ENCODE assay signal across 16 cellular contexts in the genomic region with DNA sequence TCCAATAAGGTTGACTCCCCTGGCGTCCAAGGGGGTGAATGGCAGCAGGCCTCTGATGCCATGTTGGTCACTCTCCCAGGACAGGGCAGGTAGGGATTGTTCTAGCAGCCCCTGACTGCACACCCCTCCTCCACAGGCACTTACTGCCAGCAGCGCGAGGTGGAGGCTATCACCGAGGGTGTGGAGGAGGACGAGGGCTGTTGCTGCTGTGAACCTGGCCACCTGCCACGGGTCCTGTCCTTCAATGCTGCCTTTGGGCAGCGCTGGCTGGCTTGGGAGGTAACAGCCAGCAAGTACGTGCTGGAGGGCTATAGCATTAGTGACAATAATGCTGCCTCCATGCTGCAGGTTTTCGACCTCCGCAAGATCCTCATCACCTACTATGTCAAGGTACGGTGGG. TPM values are rescaled to one million over a fixed set of nuclear protein-coding genes. Genes with fewer than 3 reads are reported as not detected.
DNase-seq lines count a peak whose midpoint lies in the region; ATAC-seq, FAIRE-seq and TF ChIP-seq lines count a peak whose summit lies in the region.
"Had no signal": no experiment of that assay in that cellular context is flagged by ENCODE, and none has a peak within 500 bp of the region (broad histone marks: within the 10 kb centered on the region; RNA-seq: fewer than 3 reads in every experiment).

No MANE protein-coding gene starts in this region.

- no peaks in the 10 kb centered on the region for H3K79me2 ChIP-seq in GM12878 (ENCODE audit: control insufficient read depth, insufficient read depth, low read length)

- H3K9me3 ChIP-seq in right atrium auricular region (no peaks in the 10 kb centered on the region), GM12878 (replicated peaks; ENCODE audit: control insufficient read depth, insufficient read depth, low read length) (no peaks in the 10 kb centered on the region), left ventricle myocardium inferior (replicated peaks) (no peaks in the 10 kb centered on the region)
- H3K9me3 ChIP-seq: Caco-2 had no signal

- in situ Hi-C loops in GM12878 (cut with MboI) = no loop called here

- 0 out of 2 replicates have a peak, but pooled peaks have one; percentile 42 for TF ChIP-seq POLR2A in GM12878 (IDR thresholded peaks at IDR 0.05; ENCODE audit: low read depth, low read length)

- TF ChIP-seq CTCF in right atrium auricular region (IDR thresholded peaks at IDR 0.05) (no peak), GM12878 (IDR thresholded peaks at IDR 0.05 in 2 of 3, conservative IDR thresholded peaks at IDR 0.05 in 1 of 3; ENCODE audit: control insufficient read depth in 2 of 3, extremely low read depth in 1 of 3, insufficient read depth in 1 of 3, low read depth in 3 of 3, low read length in 3 of 3) (no peak), left ventricle myocardium inferior (IDR thresholded peaks at IDR 0.05; ENCODE audit: borderline replicate concordance) (no peak)

- H3K4me2 ChIP-seq in GM12878 (ENCODE audit: control insufficient read depth, insufficient read depth) = no peak overlapping the region

- H3K27me3 ChIP-seq in right atrium auricular region (no peaks in the 10 kb centered on the region), GM12878 (replicated peaks in 1 of 2; ENCODE audit: control insufficient read depth in 2 of 2, insufficient read depth in 2 of 2, low read length in 1 of 2) (no peaks in the 10 kb centered on the region), left ventricle myocardium inferior (ENCODE audit: low read depth) (no peaks in the 10 kb centered on the region)

- FAIRE-seq in GM12878 (lab: Jason Lieb, UNC) (no peak), GM19239 (lab: Jason Lieb, UNC) (no peak)
- FAIRE-seq: H54 had no signal

- intact Hi-C loops in Right ventricle myocardium inferior (cut with DNase I) (no loop called here), GM12878 (cut with micrococcal nuclease; ENCODE audit: unreplicated experiment) (no loop called here), left ventricle myocardium inferior (cut with micrococcal nuclease) (no loop called here)

- SMC1A ChIA-PET in GM12878 (lab: Charles Lee; ENCODE audit: uncharacterized antibody, unreplicated experiment) = no interaction called here

- peaks cover 0 to 9% of the 10 kb centered on the region in 2 donors for H3K4me1 ChIP-seq in right atrium auricular region
- no peaks in the 10 kb centered on the region for H3K4me1 ChIP-seq in GM12878 (ENCODE audit: control insufficient read depth, insufficient read depth, low read length)
- peaks cover 24% of the 10 kb centered on the region for H3K4me1 ChIP-seq in left ventricle myocardium inferior
- H3K4me1 ChIP-seq: Caco-2 had no signal

- no peaks in the 10 kb centered on the region for H3K9me3 Mint-ChIP-seq in activated naive CD4-positive, alpha-beta T cell treated with anti-CD3 and anti-CD28 coated beads, Interleukin-2, amount 50 U/mL, for 72 hours
- H3K9me3 Mint-ChIP-seq: CD14-positive monocyte; CD8-positive, alpha-beta memory T cell had no signal

- H3K36me3 ChIP-seq in right atrium auricular region (peaks cover 93% of the 10 kb centered on the region), GM12878 (ENCODE audit: control insufficient read depth in 2 of 2, insufficient read depth in 2 of 2, low read length in 1 of 2) (peaks cover 33 to 45% of the 10 kb centered on the region in 2 experiments), left ventricle myocardium inferior (peaks cover 95% of the 10 kb centered on the region)

- H3K4me3 ChIP-seq in right atrium auricular region (no peak overlapping the region), GM12878 (no peak overlapping the region), left ventricle myocardium inferior (no peak overlapping the region)
- H3K4me3 ChIP-seq: GM23248 had no signal

- no peak overlapping the region for H3K9ac ChIP-seq in GM12878 (ENCODE audit: control insufficient read depth, insufficient read depth, low read length)
- H3K9ac ChIP-seq: GM23248 had no signal

- POLR2A ChIA-PET in GM12878 (lab: Charles Lee) = no interaction called here

- 91% methylated on average over 10 of the region's 11 CpGs for WGBS in GM12878 (ENCODE audit: insufficient coverage, insufficient replicate concordance, low lambda C conversion rate, missing lambda C conversion rate)

- ATAC-seq in Right ventricle myocardium inferior (peak; percentile 30), GM12878 (no peak)
- no peak for ATAC-seq in activated naive CD4-positive, alpha-beta T cell treated with anti-CD3 and anti-CD28 coated beads, Interleukin-2, amount 50 U/mL, for 72 hours
- ATAC-seq: HCT116 had no signal

- BruUV-seq in GM12878 (replicated peaks; lab: Mats Ljungman, UMichigan) = no TSS peak

- RAD21 ChIA-PET in GM12878 (lab: Charles Lee; ENCODE audit: unreplicated experiment) = no interaction called here

- H4K20me1 ChIP-seq in GM12878 (ENCODE audit: control insufficient read depth, insufficient read depth) = no peaks in the 10 kb centered on the region

- no peak for TF ChIP-seq EP300 in GM12878 (IDR thresholded peaks at IDR 0.05; ENCODE audit: borderline replicate concordance in 1 of 2, control insufficient read depth in 1 of 2, low read depth in 2 of 2, low read length in 2 of 2)

- CTCF ChIA-PET in GM12878 (lab: Yijun Ruan, JAX) = no interaction called here

- no peak overlapping the region for H3K27ac Mint-ChIP-seq in activated naive CD4-positive, alpha-beta T cell treated with anti-CD3 and anti-CD28 coated beads, Interleukin-2, amount 50 U/mL, for 72 hours
- H3K27ac Mint-ChIP-seq: CD14-positive monocyte had no signal

- H3K27ac ChIP-seq in right atrium auricular region (no peak overlapping the region), GM12878 (ENCODE audit: control insufficient read depth, insufficient read depth) (no peak overlapping the region), left ventricle myocardium inferior (replicated peaks) (peak overlapping the region; percentile 1)
- H3K27ac ChIP-seq: 22Rv1, GM23248 had no signal

- peaks cover 0 to 6% of the 10 kb centered on the region in 2 donors for H3K36me3 Mint-ChIP-seq in activated naive CD4-positive, alpha-beta T cell treated with anti-CD3 and anti-CD28 coated beads, Interleukin-2, amount 50 U/mL, for 72 hours

- DNase-seq in Right ventricle myocardium inferior (ENCODE audit: missing footprints) (no peak), right atrium auricular region (ENCODE audit: low spot score) (no peak), GM12878 (ENCODE audit: low read depth, low spot score) (no peak), left ventricle myocardium inferior (peak; percentile 68), GM19239 (ENCODE audit: insufficient read length, low spot score) (no peak)
- no peak for DNase-seq in activated naive CD4-positive, alpha-beta T cell treated with anti-CD3 and anti-CD28 coated beads, Interleukin-2, amount 50 U/mL, for 72 hours (ENCODE audit: low spot score in 2 of 2)
- DNase-seq in activated T-cell treated with anti-CD3 and anti-CD28 coated beads, Interleukin-2, amount 50 U/mL, for 1 hour = no peak
- DNase-seq: Caco-2; CD8-positive, alpha-beta memory T cell; DND-41; GDM1; GM23248 had no signal

- no peak for TF ChIP-seq RAD21 in GM12878 (IDR thresholded peaks at IDR 0.05; ENCODE audit: insufficient read depth, low read depth, low read length)

- no peak overlapping the region for H2AFZ ChIP-seq in GM12878 (ENCODE audit: control insufficient read depth, low read depth, low read length)
- H2AFZ ChIP-seq: GM23248 had no signal

RNA-seq across cellular contexts. Expression of a gene that starts 7.7 kb away (rescaled TPM):
- total RNA-seq in Right ventricle myocardium inferior (28.2 TPM), right atrium auricular region (10 to 100 TPM; 14.5 to 29.6 TPM), GM12878 (2014; rRNA removed) (51.7 and 61.2 TPM in 2 replicates), GM12878 (2014; rRNA removed; fragmentation: Illumina TruSeq; extraction: Trizol) (26.9 and 34.2 TPM in 2 replicates), GM12878 (2021) (132 and 139 TPM in 2 replicates), left ventricle myocardium inferior (21.0 TPM)
- 136 and 145 TPM in 2 replicates for total RNA-seq in GM12878 (2013; cell fraction: nucleolus; rRNA removed)
- 14.6 TPM for polyA plus RNA-seq in GM12878 (2011; ENCODE audit: low read depth)
- polyA plus RNA-seq in GM12878 (2011; rRNA removed) (24.0 and 64.1 TPM in 2 replicates), GM12878 (2014; fragmentation: Illumina TruSeq; extraction: Trizol) (4.9 and 16.0 TPM in 2 replicates), GM12878 (2014; fragmentation: Nextera tagmentation; extraction: Ambion mirVana) (1 to 10 TPM; 1.0 to 5.5 TPM), GM12878 (2014; rRNA removed) (64.2 and 66.8 TPM in 2 replicates), GM12878 (2016; fragmentation: Nextera tagmentation; extraction: Ambion mirVana) (10 to 100 TPM; 18.3 to 32.7 TPM)
- polyA plus RNA-seq in GM12878 (2011; cell fraction: cytosol; rRNA removed) = 72.9 and 124 TPM in 2 replicates
- polyA plus RNA-seq in GM12878 (2011; cell fraction: nucleus; rRNA removed) = 436 and 511 TPM in 2 replicates
- 69.0 and 88.3 TPM in 2 replicates for polyA plus RNA-seq in GM12878 (2012)
- 131 and 204 TPM in 2 replicates for polyA minus RNA-seq in GM12878 (2011; rRNA and poly(A)+ RNA removed)
- polyA minus RNA-seq in GM12878 (2011; cell fraction: cytosol; rRNA and poly(A)+ RNA removed) = 70.8 and 88.3 TPM in 2 replicates
- polyA minus RNA-seq in GM12878 (2011; cell fraction: nucleus; rRNA and poly(A)+ RNA removed) = 87.9 and 144 TPM in 2 replicates
- total RNA-seq in activated naive CD4-positive, alpha-beta T cell treated with anti-CD3 and anti-CD28 coated beads, Interleukin-2, amount 50 U/mL, for 72 hours = 100 to 1,000 TPM; 185 to 203 TPM

RNA-seq across cellular contexts. Expression of a gene that starts 14.6 kb away (rescaled TPM):
- 12.4 TPM for total RNA-seq in Right ventricle myocardium inferior
- 10 to 100 TPM; 16.1 to 21.8 TPM for total RNA-seq in right atrium auricular region
- total RNA-seq in GM12878 (2013; cell fraction: nucleolus; rRNA removed) = 38.1 and 44.3 TPM in 2 replicates
- 14.0 and 19.9 TPM in 2 replicates for total RNA-seq in GM12878 (2014; rRNA removed)
- 5.4 and 7.3 TPM in 2 replicates for total RNA-seq in GM12878 (2014; rRNA removed; fragmentation: Illumina TruSeq; extraction: Trizol)
- total RNA-seq in GM12878 (2021) = 39.0 and 46.6 TPM in 2 replicates
- polyA plus RNA-seq in GM12878 (2011; ENCODE audit: low read depth) = 8.1 TPM
- polyA plus RNA-seq in GM12878 (2011; rRNA removed) = 2.9 and 8.2 TPM in 2 replicates
- 19.6 and 23.7 TPM in 2 replicates for polyA plus RNA-seq in GM12878 (2011; cell fraction: cytosol; rRNA removed)
- 93.1 and 120 TPM in 2 replicates for polyA plus RNA-seq in GM12878 (2011; cell fraction: nucleus; rRNA removed)
- 16.6 and 21.0 TPM in 2 replicates for polyA plus RNA-seq in GM12878 (2012)
- 1.7 and 8.6 TPM in 2 replicates for polyA plus RNA-seq in GM12878 (2014; fragmentation: Illumina TruSeq; extraction: Trizol)
- under 1 TPM; 0.03 to 0.15 TPM for polyA plus RNA-seq in GM12878 (2014; fragmentation: Nextera tagmentation; extraction: Ambion mirVana)
- polyA plus RNA-seq in GM12878 (2014; rRNA removed) = 34.1 and 40.2 TPM in 2 replicates
- polyA plus RNA-seq in GM12878 (2016; fragmentation: Nextera tagmentation; extraction: Ambion mirVana) = 10 to 100 TPM in 1 of 2 experiments, 1 to 10 TPM in 1; 6.8 to 10.3 TPM
- 12.1 and 24.9 TPM in 2 replicates for polyA minus RNA-seq in GM12878 (2011; rRNA and poly(A)+ RNA removed)
- 17.2 and 18.4 TPM in 2 replicates for polyA minus RNA-seq in GM12878 (2011; cell fraction: cytosol; rRNA and poly(A)+ RNA removed)
- polyA minus RNA-seq in GM12878 (2011; cell fraction: nucleus; rRNA and poly(A)+ RNA removed) = 29.3 and 54.2 TPM in 2 replicates
- 11.9 TPM for total RNA-seq in left ventricle myocardium inferior
- 10 to 100 TPM; 34.8 to 48.1 TPM for total RNA-seq in activated naive CD4-positive, alpha-beta T cell treated with anti-CD3 and anti-CD28 coated beads, Interleukin-2, amount 50 U/mL, for 72 hours

RNA-seq across cellular contexts. Expression of a gene that starts 16.2 kb away (rescaled TPM):
- total RNA-seq in Right ventricle myocardium inferior (40.0 TPM), right atrium auricular region (10 to 100 TPM; 21.1 to 30.5 TPM), GM12878 (2014; rRNA removed) (37.4 and 39.9 TPM in 2 replicates), GM12878 (2014; rRNA removed; fragmentation: Illumina TruSeq; extraction: Trizol) (13.6 and 15.1 TPM in 2 replicates), GM12878 (2021) (62.6 and 64.7 TPM in 2 replicates), left ventricle myocardium inferior (32.4 TPM)
- 95.3 and 109 TPM in 2 replicates for total RNA-seq in GM12878 (2013; cell fraction: nucleolus; rRNA removed)
- polyA plus RNA-seq in GM12878 (2011; ENCODE audit: low read depth) = 8.2 TPM
- polyA plus RNA-seq in GM12878 (2011; rRNA removed) (17.0 and 27.9 TPM in 2 replicates), GM12878 (2014; fragmentation: Illumina TruSeq; extraction: Trizol) (6.6 and 14.0 TPM in 2 replicates), GM12878 (2014; fragmentation: Nextera tagmentation; extraction: Ambion mirVana) (1 to 10 TPM; 1.5 to 1.9 TPM), GM12878 (2014; rRNA removed) (51.8 and 58.7 TPM in 2 replicates), GM12878 (2016; fragmentation: Nextera tagmentation; extraction: Ambion mirVana) (10 to 100 TPM; 22.1 to 27.3 TPM)
- 43.4 and 59.7 TPM in 2 replicates for polyA plus RNA-seq in GM12878 (2011; cell fraction: cytosol; rRNA removed)
- polyA plus RNA-seq in GM12878 (2011; cell fraction: nucleus; rRNA removed) = 80.4 and 99.7 TPM in 2 replicates
- polyA plus RNA-seq in GM12878 (2012) = 29.2 and 38.0 TPM in 2 replicates
- 31.5 and 53.3 TPM in 2 replicates for polyA minus RNA-seq in GM12878 (2011; rRNA and poly(A)+ RNA removed)
- 23.3 and 23.7 TPM in 2 replicates for polyA minus RNA-seq in GM12878 (2011; cell fraction: cytosol; rRNA and poly(A)+ RNA removed)
- polyA minus RNA-seq in GM12878 (2011; cell fraction: nucleus; rRNA and poly(A)+ RNA removed) = 31.8 and 54.0 TPM in 2 replicates
- 10 to 100 TPM; 73.6 to 76.5 TPM for total RNA-seq in activated naive CD4-positive, alpha-beta T cell treated with anti-CD3 and anti-CD28 coated beads, Interleukin-2, amount 50 U/mL, for 72 hours

RNA-seq across cellular contexts. Expression of a gene that starts 32.5 kb away (rescaled TPM):
- total RNA-seq in Right ventricle myocardium inferior (36.7 TPM), right atrium auricular region (10 to 100 TPM; 30.7 to 54.9 TPM), GM12878 (2014; rRNA removed) (28.1 and 33.6 TPM in 2 replicates), GM12878 (2014; rRNA removed; fragmentation: Illumina TruSeq; extraction: Trizol) (15.3 and 16.8 TPM in 2 replicates), GM12878 (2021) (51.7 and 56.4 TPM in 2 replicates), left ventricle myocardium inferior (33.8 TPM)
- total RNA-seq in GM12878 (2013; cell fraction: nucleolus; rRNA removed) = 91.6 and 99.8 TPM in 2 replicates
- polyA plus RNA-seq in GM12878 (2011; ENCODE audit: low read depth) = 26.3 TPM
- polyA plus RNA-seq in GM12878 (2011; rRNA removed) (13.4 and 32.7 TPM in 2 replicates), GM12878 (2014; fragmentation: Illumina TruSeq; extraction: Trizol) (21.8 and 34.7 TPM in 2 replicates), GM12878 (2014; fragmentation: Nextera tagmentation; extraction: Ambion mirVana) (10 to 100 TPM in 1 of 2 experiments, 1 to 10 TPM in 1; 5.1 to 12.8 TPM), GM12878 (2014; rRNA removed) (37.4 and 60.0 TPM in 2 replicates), GM12878 (2016; fragmentation: Nextera tagmentation; extraction: Ambion mirVana) (10 to 100 TPM; 38.1 to 42.8 TPM)
- polyA plus RNA-seq in GM12878 (2011; cell fraction: cytosol; rRNA removed) = 28.1 and 28.2 TPM in 2 replicates
- 205 and 257 TPM in 2 replicates for polyA plus RNA-seq in GM12878 (2011; cell fraction: nucleus; rRNA removed)
- 60.7 and 67.5 TPM in 2 replicates for polyA plus RNA-seq in GM12878 (2012)
- 35.8 and 49.0 TPM in 2 replicates for polyA minus RNA-seq in GM12878 (2011; rRNA and poly(A)+ RNA removed)
- polyA minus RNA-seq in GM12878 (2011; cell fraction: cytosol; rRNA and poly(A)+ RNA removed) = 18.3 and 22.1 TPM in 2 replicates
- 82.5 and 108 TPM in 2 replicates for polyA minus RNA-seq in GM12878 (2011; cell fraction: nucleus; rRNA and poly(A)+ RNA removed)
- 10 to 100 TPM; 81.7 to 97.8 TPM for total RNA-seq in activated naive CD4-positive, alpha-beta T cell treated with anti-CD3 and anti-CD28 coated beads, Interleukin-2, amount 50 U/mL, for 72 hours

RNA-seq across cellular contexts. Expression of a gene that starts 34.6 kb away (rescaled TPM):
- 0.43 TPM for total RNA-seq in Right ventricle myocardium inferior
- total RNA-seq in right atrium auricular region = under 1 TPM in 1 of 2 donors, not detected in 1; 0.39 TPM
- total RNA-seq in GM12878 (2013; cell fraction: nucleolus; rRNA removed) = 0.42 and 0.67 TPM in 2 replicates
- 0.16 and 0.23 TPM in 2 replicates for total RNA-seq in GM12878 (2014; rRNA removed)
- not detected in 2 replicates for total RNA-seq in GM12878 (2014; rRNA removed; fragmentation: Illumina TruSeq; extraction: Trizol)
- total RNA-seq in GM12878 (2021) = 0.29 and 0.54 TPM in 2 replicates
- polyA plus RNA-seq in GM12878 (2011; ENCODE audit: low read depth) = not detected
- not detected in 2 replicates for polyA plus RNA-seq in GM12878 (2011; rRNA removed)
- polyA plus RNA-seq in GM12878 (2011; cell fraction: cytosol; rRNA removed) = 0.08 TPM in 1 of 2 replicates, not detected in the other
- 0.16 and 0.46 TPM in 2 replicates for polyA plus RNA-seq in GM12878 (2011; cell fraction: nucleus; rRNA removed)
- polyA plus RNA-seq in GM12878 (2012) = 0.08 and 0.80 TPM in 2 replicates
- not detected in 2 replicates for polyA plus RNA-seq in GM12878 (2014; fragmentation: Illumina TruSeq; extraction: Trizol)
- under 1 TPM in 1 of 2 experiments, not detected in 1; 0.11 TPM for polyA plus RNA-seq in GM12878 (2014; fragmentation: Nextera tagmentation; extraction: Ambion mirVana)
- polyA plus RNA-seq in GM12878 (2014; rRNA removed) = 0.15 TPM in 1 of 2 replicates, not detected in the other
- polyA plus RNA-seq in GM12878 (2016; fragmentation: Nextera tagmentation; extraction: Ambion mirVana) = not detected
- polyA minus RNA-seq in GM12878 (2011; rRNA and poly(A)+ RNA removed) = 1.4 TPM in 1 of 2 replicates, not detected in the other
- not detected in 2 replicates for polyA minus RNA-seq in GM12878 (2011; cell fraction: cytosol; rRNA and poly(A)+ RNA removed)
- polyA minus RNA-seq in GM12878 (2011; cell fraction: nucleus; rRNA and poly(A)+ RNA removed) = not detected in 2 replicates
- total RNA-seq in left ventricle myocardium inferior = 0.85 TPM
- total RNA-seq in activated naive CD4-positive, alpha-beta T cell treated with anti-CD3 and anti-CD28 coated beads, Interleukin-2, amount 50 U/mL, for 72 hours = under 1 TPM; 0.66 to 0.74 TPM
- total RNA-seq: GM23248 had no signal
- polyA plus RNA-seq: CD14-positive monocyte; CD8-positive, alpha-beta memory T cell; GM23248 had no signal
